In the genomic region with DNA sequence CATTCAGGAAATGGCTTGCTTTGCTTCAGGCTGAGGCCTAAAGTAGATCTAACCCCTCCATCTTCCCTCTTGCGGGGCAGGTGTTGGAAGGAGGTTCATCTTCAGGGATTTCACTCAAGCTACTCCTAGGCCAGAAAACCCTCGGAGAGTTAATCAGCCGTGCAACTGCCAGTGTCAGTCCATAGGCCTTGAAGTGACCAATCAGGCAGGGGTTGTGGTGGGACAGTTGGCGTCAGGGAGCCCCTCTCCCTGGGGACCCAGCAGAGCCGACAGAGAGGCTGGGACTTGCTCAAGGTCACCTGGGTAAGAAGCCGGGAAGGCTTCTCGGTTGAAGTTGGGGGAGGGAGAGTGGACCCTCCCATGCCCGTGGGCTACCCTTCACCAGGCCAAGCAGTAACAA, we compare ENCODE assay signal across 13 cellular contexts. TPM values are rescaled to one million over a fixed set of nuclear protein-coding genes. Genes with fewer than 3 reads are reported as not detected.
"Had no signal": no experiment of that assay in that cellular context is flagged by ENCODE, and none has a peak within 500 bp of the region (broad histone marks: within the 10 kb centered on the region; RNA-seq: fewer than 3 reads in every experiment).

No MANE protein-coding gene starts in this region.

RNA-seq across cellular contexts. Expression of gene CELA3B, which starts 2.9 kb away (rescaled TPM):
- total RNA-seq: cerebellum; esophagus muscularis mucosa; fibroblast of villous mesenchyme; gastrocnemius medialis; left lung; lower lobe of right lung; natural killer cell treated with Interleukin-12 subunit alpha and Interleukin-12 subunit beta and Interleukin-15 and Interleukin-18, amount 100 ng/mL, for 72 hours; osteoblast; right atrium auricular region; temporal lobe; upper lobe of right lung; vagina had no signal

RNA-seq across cellular contexts. Expression of gene CELA3A, which starts 27.5 kb away (rescaled TPM):
- total RNA-seq: cerebellum; dermis microvascular lymphatic vessel endothelial cell; esophagus muscularis mucosa; fibroblast of villous mesenchyme; gastrocnemius medialis; left lung; lower lobe of right lung; natural killer cell treated with Interleukin-12 subunit alpha and Interleukin-12 subunit beta and Interleukin-15 and Interleukin-18, amount 100 ng/mL, for 72 hours; osteoblast; right atrium auricular region; temporal lobe; upper lobe of right lung; vagina had no signal
